ENCODE assay signal across 8 cellular contexts in the genomic region with DNA sequence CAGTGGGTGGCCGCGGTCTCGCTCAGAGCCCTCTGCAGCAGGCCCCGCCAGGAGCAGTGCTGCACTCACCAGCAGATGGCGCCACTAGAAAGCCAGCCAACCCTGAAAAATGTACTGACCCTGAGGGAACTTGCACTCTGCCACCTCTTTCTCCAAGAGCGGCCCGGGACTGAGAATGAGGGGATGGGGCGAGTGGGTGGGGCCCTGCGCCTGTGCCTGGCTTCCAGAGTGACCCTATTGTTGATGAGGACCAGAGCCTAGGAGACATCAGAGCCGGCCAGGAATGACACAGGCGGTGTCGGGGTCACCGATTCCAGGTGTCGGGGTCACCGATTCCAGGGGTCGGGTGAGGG. TPM values are rescaled to one million over a fixed set of nuclear protein-coding genes. Genes with fewer than 3 reads are reported as not detected.
DNase-seq lines count a peak whose midpoint lies in the region; ATAC-seq, FAIRE-seq and TF ChIP-seq lines count a peak whose summit lies in the region.

No MANE protein-coding gene starts in this region.

- H3K79me2 ChIP-seq in endothelial cell of umbilical vein (ENCODE audit: control insufficient read depth, insufficient read depth, low read length): no peaks in the 10 kb centered on the region

- POLR2A ChIA-PET in endothelial cell of umbilical vein (lab: Charles Lee): no interaction called here

- intact Hi-C loops in endothelial cell of umbilical vein (cut with micrococcal nuclease): loop anchor here (1.0 kb wide), 3 partner anchors 49 to 236 kb away; no protein-coding TSS in a partner anchor

- dilution Hi-C loops in endothelial cell of umbilical vein (cut with MboI; ENCODE audit: extremely low pct_ligation_motif_present, low sequenced_read_pairs): no loop called here

- CTCF ChIA-PET in endothelial cell of umbilical vein (lab: Charles Lee): interaction anchor here (0.6 to 4.5 kb wide), 25 partner anchors 9 to 441 kb away, joined by 3 to 79 read pairs (median 5); no protein-coding TSS in a partner anchor

- H3K9me3 ChIP-seq in endothelial cell of umbilical vein (replicated peaks; ENCODE audit: control insufficient read depth, insufficient read depth, low read length) (no peaks in the 10 kb centered on the region), mucosa of rectum (ENCODE audit: control insufficient read depth in 2 of 2, low read length in 2 of 2) (no peaks in the 10 kb centered on the region)

- ATAC-seq in HG02973 (IDR thresholded peaks at IDR 0.05; ENCODE audit: unreplicated experiment): peak; percentile 74

- H3K9ac ChIP-seq in endothelial cell of umbilical vein (replicated peaks; ENCODE audit: extremely low read depth, insufficient read depth, low read length): no peak overlapping the region
- H3K9ac ChIP-seq in mucosa of rectum (ENCODE audit: low read depth in 1 of 2, low read length in 2 of 2): peak overlapping the region; percentile 16 to 54

- H3K36me3 ChIP-seq in endothelial cell of umbilical vein (ENCODE audit: control insufficient read depth in 2 of 2, extremely low read depth in 1 of 2, insufficient read depth in 2 of 2, low read length in 2 of 2): no peaks in the 10 kb centered on the region
- H3K36me3 ChIP-seq in mucosa of rectum (ENCODE audit: control insufficient read depth in 2 of 2, insufficient read depth in 2 of 2, low read length in 2 of 2): no peaks in the 10 kb centered on the region

- no peak overlapping the region for H3K4me2 ChIP-seq in endothelial cell of umbilical vein (ENCODE audit: insufficient read depth, low read length)

- no peak overlapping the region for H2AFZ ChIP-seq in endothelial cell of umbilical vein (ENCODE audit: low read depth, low read length)

- H3K4me1 ChIP-seq in endothelial cell of umbilical vein (ENCODE audit: control insufficient read depth, extremely low read depth, insufficient read depth, low read length): no peaks in the 10 kb centered on the region
- peaks cover 2 to 3% of the 10 kb centered on the region in 2 donors for H3K4me1 ChIP-seq in mucosa of rectum (ENCODE audit: control insufficient read depth in 2 of 2, insufficient read depth in 2 of 2, low read length in 2 of 2)

- peak; percentile 88 for FAIRE-seq in endothelial cell of umbilical vein (lab: Jason Lieb, UNC)

- no peaks in the 10 kb centered on the region for H4K20me1 ChIP-seq in endothelial cell of umbilical vein (replicated peaks; ENCODE audit: control insufficient read depth, extremely low read depth, insufficient read depth, low read length)

- no peak overlapping the region for H3K4me3 ChIP-seq in endothelial cell of umbilical vein (replicated peaks in 1 of 3; ENCODE audit: insufficient read depth in 1 of 3, low read depth in 1 of 3, low read length in 3 of 3)
- peak overlapping the region in 1 of 2 donors; percentile 16 for H3K4me3 ChIP-seq in mucosa of rectum (ENCODE audit: low read length in 2 of 2)

- H3K27ac ChIP-seq in endothelial cell of umbilical vein (ENCODE audit: insufficient read depth, low read depth, low read length) (no peak overlapping the region), mucosa of rectum (ENCODE audit: low read depth in 2 of 2, low read length in 2 of 2) (peak overlapping the region; percentile 71 to 80)

- peak; percentile 7 to 58 for DNase-seq in NCI-H524 (lab: John Stamatoyannopoulos, UW)
- no peak for DNase-seq in NCI-H524 treated with DMSO at 0.1 percent for 48 hours (lab: John Stamatoyannopoulos, UW)
- DNase-seq in NOMO-1 (lab: John Stamatoyannopoulos, UW; ENCODE audit: unreplicated experiment in 2 of 2): peak; percentile 44 to 56
- DNase-seq in activated CD8-positive, alpha-beta memory T cell treated with anti-CD3 and anti-CD28 coated beads, Interleukin-2, amount 50 U/mL, for 24 hours (ENCODE audit: extremely low read depth): peak; percentile 28
- DNase-seq in endothelial cell of umbilical vein (ENCODE audit: low read depth, low spot score): peak; percentile 60
- peak; percentile 87 for DNase-seq in stimulated activated CD8-positive, alpha-beta memory T cell treated with anti-CD3 and anti-CD28 coated beads, Interleukin-4, amount 100 ng/mL, for 48 hours

- TF ChIP-seq CTCF in endothelial cell of umbilical vein (IDR thresholded peaks at IDR 0.05; ENCODE audit: extremely low read depth in 1 of 2, insufficient read depth in 1 of 2, low read depth in 1 of 2, low read length in 2 of 2): peak; percentile 86 to 97

- H3K9me1 ChIP-seq in endothelial cell of umbilical vein (replicated peaks; ENCODE audit: control insufficient read depth, extremely low read depth, insufficient read depth, low read length): no peaks in the 10 kb centered on the region

- no peak for TF ChIP-seq POLR2A in endothelial cell of umbilical vein (IDR thresholded peaks at IDR 0.05; ENCODE audit: low read depth, low read length)

- H3K27me3 ChIP-seq in endothelial cell of umbilical vein (ENCODE audit: control insufficient read depth in 2 of 2, insufficient read depth in 2 of 2, low read length in 2 of 2) (no peaks in the 10 kb centered on the region), mucosa of rectum (ENCODE audit: control insufficient read depth in 2 of 2, insufficient read depth in 2 of 2, low read length in 2 of 2) (no peaks in the 10 kb centered on the region)

- BruUV-seq in endothelial cell of umbilical vein (replicated peaks; lab: Mats Ljungman, UMichigan): no TSS peak

TF ChIP-seq in endothelial cell of umbilical vein, 7 proteins besides CTCF, POLR2A, EP300 and RAD21:
- TF ChIP-seq EZH2 (IDR thresholded peaks at IDR 0.05; ENCODE audit: borderline replicate concordance, low read depth, low read length, severe bottlenecking) (no peak), GATA2 (IDR thresholded peaks at IDR 0.05; ENCODE audit: insufficient read depth, insufficient read length, low read depth, low read length) (no peak), JUN (IDR thresholded peaks at IDR 0.05; ENCODE audit: borderline replicate concordance, insufficient read depth, insufficient read length, low read depth) (no peak), FOS (IDR thresholded peaks at IDR 0.05; ENCODE audit: borderline replicate concordance, insufficient read depth, low read length) (no peak), MYC (IDR thresholded peaks at IDR 0.05; ENCODE audit: low read depth, low read length) (no peak), POLR2AphosphoS5 (IDR thresholded peaks at IDR 0.05; ENCODE audit: insufficient read depth, low read depth, low read length) (no peak)
- TF ChIP-seq, protein P1, sequence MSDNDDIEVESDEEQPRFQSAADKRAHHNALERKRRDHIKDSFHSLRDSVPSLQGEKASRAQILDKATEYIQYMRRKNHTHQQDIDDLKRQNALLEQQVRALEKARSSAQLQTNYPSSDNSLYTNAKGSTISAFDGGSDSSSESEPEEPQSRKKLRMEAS (IDR thresholded peaks at IDR 0.05; ENCODE audit: insufficient read depth, insufficient read length): no peak

RNA-seq across cellular contexts. Expression of a gene that starts 2.9 kb away (rescaled TPM):
- total RNA-seq in endothelial cell of umbilical vein: not detected in 2 replicates
- polyA plus RNA-seq in endothelial cell of umbilical vein: 0.37 TPM in 1 of 2 replicates, not detected in the other
- polyA plus RNA-seq in endothelial cell of umbilical vein (2011; cell fraction: cytosol; rRNA removed): not detected in 2 replicates
- not detected in 2 replicates for polyA plus RNA-seq in endothelial cell of umbilical vein (2011; cell fraction: nucleus; rRNA removed)
- polyA plus RNA-seq in endothelial cell of umbilical vein (2012): not detected in 2 replicates
- polyA minus RNA-seq in endothelial cell of umbilical vein: not detected in 2 replicates
- polyA minus RNA-seq in endothelial cell of umbilical vein (2011; cell fraction: cytosol; rRNA and poly(A)+ RNA removed): not detected
- not detected in 2 replicates for polyA minus RNA-seq in endothelial cell of umbilical vein (2011; cell fraction: nucleus; rRNA and poly(A)+ RNA removed)

RNA-seq across cellular contexts. Expression of a gene that starts 24.1 kb away (rescaled TPM):
- total RNA-seq in endothelial cell of umbilical vein: 17.0 and 23.3 TPM in 2 replicates
- polyA plus RNA-seq in endothelial cell of umbilical vein: 28.1 and 29.9 TPM in 2 replicates
- polyA plus RNA-seq in endothelial cell of umbilical vein (2011; cell fraction: cytosol; rRNA removed): 18.5 and 20.5 TPM in 2 replicates
- polyA plus RNA-seq in endothelial cell of umbilical vein (2011; cell fraction: nucleus; rRNA removed): 32.1 and 36.0 TPM in 2 replicates
- polyA plus RNA-seq in endothelial cell of umbilical vein (2012): 13.2 and 18.2 TPM in 2 replicates
- polyA minus RNA-seq in endothelial cell of umbilical vein: 18.4 and 20.0 TPM in 2 replicates
- polyA minus RNA-seq in endothelial cell of umbilical vein (2011; cell fraction: cytosol; rRNA and poly(A)+ RNA removed): 1.2 TPM
- 6.6 and 7.1 TPM in 2 replicates for polyA minus RNA-seq in endothelial cell of umbilical vein (2011; cell fraction: nucleus; rRNA and poly(A)+ RNA removed)

RNA-seq across cellular contexts. Expression of a gene that starts 36.7 kb away (rescaled TPM):
- 32.5 and 41.0 TPM in 2 replicates for total RNA-seq in endothelial cell of umbilical vein
- 5.8 and 7.6 TPM in 2 replicates for polyA plus RNA-seq in endothelial cell of umbilical vein
- polyA plus RNA-seq in endothelial cell of umbilical vein (2011; cell fraction: cytosol; rRNA removed): 6.1 and 6.2 TPM in 2 replicates
- polyA plus RNA-seq in endothelial cell of umbilical vein (2011; cell fraction: nucleus; rRNA removed): 21.6 and 26.6 TPM in 2 replicates
- polyA plus RNA-seq in endothelial cell of umbilical vein (2012): 7.3 and 10.1 TPM in 2 replicates
- 18.8 and 21.4 TPM in 2 replicates for polyA minus RNA-seq in endothelial cell of umbilical vein
- polyA minus RNA-seq in endothelial cell of umbilical vein (2011; cell fraction: cytosol; rRNA and poly(A)+ RNA removed): 41.8 TPM
- 12.4 and 16.8 TPM in 2 replicates for polyA minus RNA-seq in endothelial cell of umbilical vein (2011; cell fraction: nucleus; rRNA and poly(A)+ RNA removed)
